Comparison of ENCODE assay signal across 1 cellular context in the genomic region with DNA sequence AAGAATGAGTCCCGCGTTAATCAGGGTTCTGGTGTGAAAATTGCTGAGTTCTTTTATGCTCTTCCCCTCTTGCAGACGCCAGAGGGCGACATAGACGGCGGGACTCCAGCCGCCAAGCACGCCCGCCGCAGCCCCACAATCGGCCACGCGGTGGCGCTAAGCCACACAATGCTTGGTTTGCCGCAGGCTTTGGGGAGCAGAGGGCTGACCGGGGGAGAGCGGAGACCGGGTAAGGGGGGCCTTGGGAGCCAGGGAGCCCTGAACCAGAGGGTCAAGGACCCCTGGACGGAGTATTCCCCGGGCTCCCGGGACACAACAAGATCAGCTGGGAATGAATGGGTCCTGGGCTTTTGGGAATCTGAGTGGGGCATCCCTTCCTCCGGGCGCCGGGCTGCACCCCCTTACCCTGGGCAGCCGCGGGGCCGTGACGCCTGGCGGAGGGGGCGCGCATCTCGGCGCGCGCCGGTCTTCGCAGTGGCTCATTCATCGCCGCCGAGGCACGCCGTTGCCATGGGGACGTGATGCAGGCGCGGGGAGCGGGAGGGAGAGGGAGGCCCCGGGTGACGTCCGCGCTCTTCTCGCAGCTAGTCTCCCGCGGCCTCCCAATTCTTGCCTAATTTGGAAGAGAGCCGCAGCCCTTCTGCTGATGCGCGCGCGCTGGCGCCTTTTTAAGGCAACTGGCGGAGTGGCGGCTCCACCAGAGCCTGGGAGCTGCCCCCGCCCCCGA.
TF ChIP-seq lines count a peak whose summit lies in the region.

No MANE protein-coding gene starts in this region.

TF ChIP-seq in HepG2, 621 proteins besides CTCF, POLR2A, EP300 and RAD21 (continued from another document and continues in another):
- TF ChIP-seq, protein P1, sequence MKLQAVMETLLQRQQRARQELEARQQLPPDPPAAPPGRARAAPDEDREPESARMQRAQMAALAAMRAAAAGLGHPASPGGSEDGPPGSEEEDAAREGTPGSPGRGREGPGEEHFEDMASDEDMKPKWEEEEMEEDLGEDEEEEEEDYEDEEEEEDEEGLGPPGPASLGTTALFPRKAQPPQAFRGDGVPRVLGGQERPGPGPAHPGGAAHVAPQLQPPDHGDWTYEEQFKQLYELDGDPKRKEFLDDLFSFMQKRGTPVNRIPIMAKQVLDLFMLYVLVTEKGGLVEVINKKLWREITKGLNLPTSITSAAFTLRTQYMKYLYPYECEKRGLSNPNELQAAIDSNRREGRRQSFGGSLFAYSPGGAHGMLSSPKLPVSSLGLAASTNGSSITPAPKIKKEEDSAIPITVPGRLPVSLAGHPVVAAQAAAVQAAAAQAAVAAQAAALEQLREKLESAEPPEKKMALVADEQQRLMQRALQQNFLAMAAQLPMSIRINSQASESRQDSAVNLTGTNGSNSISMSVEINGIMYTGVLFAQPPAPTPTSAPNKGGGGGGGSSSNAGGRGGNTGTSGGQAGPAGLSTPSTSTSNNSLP (IDR thresholded peaks at IDR 0.05; ENCODE audit: low read depth, low read length), result no peak
- TF ChIP-seq HMGXB4 (CRISPR knock-in tag; IDR thresholded peaks at IDR 0.05; ENCODE audit: borderline replicate concordance in 1 of 2, low read depth in 1 of 2) (peak; percentile 84 to 89; a peak in 3 of 4 replicates), MEF2D (CRISPR knock-in tag; IDR thresholded peaks at IDR 0.05) (peak; percentile 31; the same call in 1 of the 2 replicates), PAWR (CRISPR knock-in tag; IDR thresholded peaks at IDR 0.05; ENCODE audit: borderline replicate concordance) (no peak), ZNF501 (CRISPR knock-in tag; IDR thresholded peaks at IDR 0.05) (peak; percentile 54; the same call in 1 of the 2 replicates), SOX13 (IDR thresholded peaks at IDR 0.05) (no peak), SOX13 (CRISPR knock-in tag; conservative IDR thresholded peaks at IDR 0.05 in 1 of 2, IDR thresholded peaks at IDR 0.05 in 1 of 2) (peak in 1 of 2 experiments; percentile 37; a peak in 1 of 4 replicates), PAF1 (CRISPR knock-in tag; IDR thresholded peaks at IDR 0.05) (no peak), HNRNPK (IDR thresholded peaks at IDR 0.05; ENCODE audit: low read depth, low read length, poor library complexity, severe bottlenecking) (peak; percentile 53), ARNT2 (CRISPR knock-in tag; IDR thresholded peaks at IDR 0.05; ENCODE audit: low read depth) (0 out of 2 replicates have a peak, but pooled peaks have one; percentile 44), TARDBP (CRISPR knock-in tag; IDR thresholded peaks at IDR 0.05) (peak; percentile 47; the same call in 1 of the 2 replicates), SP140L (CRISPR knock-in tag; IDR thresholded peaks at IDR 0.05; ENCODE audit: borderline replicate concordance) (no peak), ZNF674 (CRISPR knock-in tag; IDR thresholded peaks at IDR 0.05; ENCODE audit: low read depth) (no peak), SOX6 (IDR thresholded peaks at IDR 0.05) (no peak), SOX6 (CRISPR knock-in tag; IDR thresholded peaks at IDR 0.05) (0 out of 2 replicates have a peak, but pooled peaks have one; percentile 14), ZNF350 (CRISPR knock-in tag; IDR thresholded peaks at IDR 0.05; ENCODE audit: borderline replicate concordance, low read depth) (peak; percentile 68; the same call in 1 of the 2 replicates), THRA (CRISPR knock-in tag; IDR thresholded peaks at IDR 0.05; ENCODE audit: borderline replicate concordance) (peak; percentile 52; the same call in 1 of the 2 replicates), ZNF746 (CRISPR knock-in tag; IDR thresholded peaks at IDR 0.05) (0 out of 2 replicates have a peak, but pooled peaks have one; percentile 24), TEAD3 (CRISPR knock-in tag; optimal IDR thresholded peaks at IDR 0.05; ENCODE audit: borderline replicate concordance) (peak; percentile 52), ZBTB20 (CRISPR knock-in tag; IDR thresholded peaks at IDR 0.05; ENCODE audit: borderline replicate concordance, low read depth) (no peak), RFX3 (CRISPR knock-in tag; IDR thresholded peaks at IDR 0.05) (peak; percentile 11; the same call in 1 of the 2 replicates), NONO (IDR thresholded peaks at IDR 0.05) (no peak), NONO (CRISPR knock-in tag; conservative IDR thresholded peaks at IDR 0.05) (peak; percentile 38; the same call in 1 of the 2 replicates), MYPOP (CRISPR knock-in tag; IDR thresholded peaks at IDR 0.05) (0 out of 2 replicates have a peak, but pooled peaks have one; percentile 34), ZFY (CRISPR knock-in tag; IDR thresholded peaks at IDR 0.05) (no peak), U2AF1 (optimal IDR thresholded peaks at IDR 0.05; ENCODE audit: low read depth, low read length) (no peak), ELF3 (CRISPR knock-in tag; IDR thresholded peaks at IDR 0.05) (0 out of 2 replicates have a peak, but pooled peaks have one; percentile 38), ZSCAN29 (CRISPR knock-in tag; conservative IDR thresholded peaks at IDR 0.05) (0 out of 2 replicates have a peak, but pooled peaks have one; percentile 37), ZNF768 (CRISPR knock-in tag; IDR thresholded peaks at IDR 0.05) (peak; percentile 48; the same call in 1 of the 2 replicates), THAP11 (CRISPR knock-in tag; IDR thresholded peaks at IDR 0.05) (peak; percentile 83), ERF (CRISPR knock-in tag; IDR thresholded peaks at IDR 0.05) (peak; percentile 51; the same call in 1 of the 2 replicates)
- TF ChIP-seq, protein P2, sequence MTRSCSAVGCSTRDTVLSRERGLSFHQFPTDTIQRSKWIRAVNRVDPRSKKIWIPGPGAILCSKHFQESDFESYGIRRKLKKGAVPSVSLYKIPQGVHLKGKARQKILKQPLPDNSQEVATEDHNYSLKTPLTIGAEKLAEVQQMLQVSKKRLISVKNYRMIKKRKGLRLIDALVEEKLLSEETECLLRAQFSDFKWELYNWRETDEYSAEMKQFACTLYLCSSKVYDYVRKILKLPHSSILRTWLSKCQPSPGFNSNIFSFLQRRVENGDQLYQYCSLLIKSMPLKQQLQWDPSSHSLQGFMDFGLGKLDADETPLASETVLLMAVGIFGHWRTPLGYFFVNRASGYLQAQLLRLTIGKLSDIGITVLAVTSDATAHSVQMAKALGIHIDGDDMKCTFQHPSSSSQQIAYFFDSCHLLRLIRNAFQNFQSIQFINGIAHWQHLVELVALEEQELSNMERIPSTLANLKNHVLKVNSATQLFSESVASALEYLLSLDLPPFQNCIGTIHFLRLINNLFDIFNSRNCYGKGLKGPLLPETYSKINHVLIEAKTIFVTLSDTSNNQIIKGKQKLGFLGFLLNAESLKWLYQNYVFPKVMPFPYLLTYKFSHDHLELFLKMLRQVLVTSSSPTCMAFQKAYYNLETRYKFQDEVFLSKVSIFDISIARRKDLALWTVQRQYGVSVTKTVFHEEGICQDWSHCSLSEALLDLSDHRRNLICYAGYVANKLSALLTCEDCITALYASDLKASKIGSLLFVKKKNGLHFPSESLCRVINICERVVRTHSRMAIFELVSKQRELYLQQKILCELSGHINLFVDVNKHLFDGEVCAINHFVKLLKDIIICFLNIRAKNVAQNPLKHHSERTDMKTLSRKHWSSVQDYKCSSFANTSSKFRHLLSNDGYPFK (CRISPR knock-in tag; IDR thresholded peaks at IDR 0.05; ENCODE audit: borderline replicate concordance), result peak; percentile 29; the same call in 1 of the 2 replicates
- TF ChIP-seq, protein P3, sequence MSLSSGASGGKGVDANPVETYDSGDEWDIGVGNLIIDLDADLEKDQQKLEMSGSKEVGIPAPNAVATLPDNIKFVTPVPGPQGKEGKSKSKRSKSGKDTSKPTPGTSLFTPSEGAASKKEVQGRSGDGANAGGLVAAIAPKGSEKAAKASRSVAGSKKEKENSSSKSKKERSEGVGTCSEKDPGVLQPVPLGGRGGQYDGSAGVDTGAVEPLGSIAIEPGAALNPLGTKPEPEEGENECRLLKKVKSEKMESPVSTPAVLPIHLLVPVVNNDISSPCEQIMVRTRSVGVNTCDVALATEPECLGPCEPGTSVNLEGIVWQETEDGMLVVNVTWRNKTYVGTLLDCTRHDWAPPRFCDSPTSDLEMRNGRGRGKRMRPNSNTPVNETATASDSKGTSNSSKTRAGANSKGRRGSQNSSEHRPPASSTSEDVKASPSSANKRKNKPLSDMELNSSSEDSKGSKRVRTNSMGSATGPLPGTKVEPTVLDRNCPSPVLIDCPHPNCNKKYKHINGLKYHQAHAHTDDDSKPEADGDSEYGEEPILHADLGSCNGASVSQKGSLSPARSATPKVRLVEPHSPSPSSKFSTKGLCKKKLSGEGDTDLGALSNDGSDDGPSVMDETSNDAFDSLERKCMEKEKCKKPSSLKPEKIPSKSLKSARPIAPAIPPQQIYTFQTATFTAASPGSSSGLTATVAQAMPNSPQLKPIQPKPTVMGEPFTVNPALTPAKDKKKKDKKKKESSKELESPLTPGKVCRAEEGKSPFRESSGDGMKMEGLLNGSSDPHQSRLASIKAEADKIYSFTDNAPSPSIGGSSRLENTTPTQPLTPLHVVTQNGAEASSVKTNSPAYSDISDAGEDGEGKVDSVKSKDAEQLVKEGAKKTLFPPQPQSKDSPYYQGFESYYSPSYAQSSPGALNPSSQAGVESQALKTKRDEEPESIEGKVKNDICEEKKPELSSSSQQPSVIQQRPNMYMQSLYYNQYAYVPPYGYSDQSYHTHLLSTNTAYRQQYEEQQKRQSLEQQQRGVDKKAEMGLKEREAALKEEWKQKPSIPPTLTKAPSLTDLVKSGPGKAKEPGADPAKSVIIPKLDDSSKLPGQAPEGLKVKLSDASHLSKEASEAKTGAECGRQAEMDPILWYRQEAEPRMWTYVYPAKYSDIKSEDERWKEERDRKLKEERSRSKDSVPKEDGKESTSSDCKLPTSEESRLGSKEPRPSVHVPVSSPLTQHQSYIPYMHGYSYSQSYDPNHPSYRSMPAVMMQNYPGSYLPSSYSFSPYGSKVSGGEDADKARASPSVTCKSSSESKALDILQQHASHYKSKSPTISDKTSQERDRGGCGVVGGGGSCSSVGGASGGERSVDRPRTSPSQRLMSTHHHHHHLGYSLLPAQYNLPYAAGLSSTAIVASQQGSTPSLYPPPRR (CRISPR knock-in tag; IDR thresholded peaks at IDR 0.05; ENCODE audit: borderline replicate concordance), result no peak
- TF ChIP-seq, protein P4, sequence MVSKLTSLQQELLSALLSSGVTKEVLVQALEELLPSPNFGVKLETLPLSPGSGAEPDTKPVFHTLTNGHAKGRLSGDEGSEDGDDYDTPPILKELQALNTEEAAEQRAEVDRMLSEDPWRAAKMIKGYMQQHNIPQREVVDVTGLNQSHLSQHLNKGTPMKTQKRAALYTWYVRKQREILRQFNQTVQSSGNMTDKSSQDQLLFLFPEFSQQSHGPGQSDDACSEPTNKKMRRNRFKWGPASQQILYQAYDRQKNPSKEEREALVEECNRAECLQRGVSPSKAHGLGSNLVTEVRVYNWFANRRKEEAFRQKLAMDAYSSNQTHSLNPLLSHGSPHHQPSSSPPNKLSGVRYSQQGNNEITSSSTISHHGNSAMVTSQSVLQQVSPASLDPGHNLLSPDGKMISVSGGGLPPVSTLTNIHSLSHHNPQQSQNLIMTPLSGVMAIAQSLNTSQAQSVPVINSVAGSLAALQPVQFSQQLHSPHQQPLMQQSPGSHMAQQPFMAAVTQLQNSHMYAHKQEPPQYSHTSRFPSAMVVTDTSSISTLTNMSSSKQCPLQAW (CRISPR knock-in tag; IDR thresholded peaks at IDR 0.05), result peak; percentile 45; the same call in 1 of the 2 replicates
- TF ChIP-seq, protein P5, sequence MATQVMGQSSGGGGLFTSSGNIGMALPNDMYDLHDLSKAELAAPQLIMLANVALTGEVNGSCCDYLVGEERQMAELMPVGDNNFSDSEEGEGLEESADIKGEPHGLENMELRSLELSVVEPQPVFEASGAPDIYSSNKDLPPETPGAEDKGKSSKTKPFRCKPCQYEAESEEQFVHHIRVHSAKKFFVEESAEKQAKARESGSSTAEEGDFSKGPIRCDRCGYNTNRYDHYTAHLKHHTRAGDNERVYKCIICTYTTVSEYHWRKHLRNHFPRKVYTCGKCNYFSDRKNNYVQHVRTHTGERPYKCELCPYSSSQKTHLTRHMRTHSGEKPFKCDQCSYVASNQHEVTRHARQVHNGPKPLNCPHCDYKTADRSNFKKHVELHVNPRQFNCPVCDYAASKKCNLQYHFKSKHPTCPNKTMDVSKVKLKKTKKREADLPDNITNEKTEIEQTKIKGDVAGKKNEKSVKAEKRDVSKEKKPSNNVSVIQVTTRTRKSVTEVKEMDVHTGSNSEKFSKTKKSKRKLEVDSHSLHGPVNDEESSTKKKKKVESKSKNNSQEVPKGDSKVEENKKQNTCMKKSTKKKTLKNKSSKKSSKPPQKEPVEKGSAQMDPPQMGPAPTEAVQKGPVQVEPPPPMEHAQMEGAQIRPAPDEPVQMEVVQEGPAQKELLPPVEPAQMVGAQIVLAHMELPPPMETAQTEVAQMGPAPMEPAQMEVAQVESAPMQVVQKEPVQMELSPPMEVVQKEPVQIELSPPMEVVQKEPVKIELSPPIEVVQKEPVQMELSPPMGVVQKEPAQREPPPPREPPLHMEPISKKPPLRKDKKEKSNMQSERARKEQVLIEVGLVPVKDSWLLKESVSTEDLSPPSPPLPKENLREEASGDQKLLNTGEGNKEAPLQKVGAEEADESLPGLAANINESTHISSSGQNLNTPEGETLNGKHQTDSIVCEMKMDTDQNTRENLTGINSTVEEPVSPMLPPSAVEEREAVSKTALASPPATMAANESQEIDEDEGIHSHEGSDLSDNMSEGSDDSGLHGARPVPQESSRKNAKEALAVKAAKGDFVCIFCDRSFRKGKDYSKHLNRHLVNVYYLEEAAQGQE (IDR thresholded peaks at IDR 0.05; ENCODE audit: borderline replicate concordance in 1 of 2, low read depth in 1 of 2, low read length in 2 of 2), result peak in 1 of 2 experiments; percentile 9; a peak in 1 of 4 replicates
